ENCODE assay signal across 1 cellular context in genomic region chr3:120742198-120743080, GRCh38.
TF ChIP-seq lines count a peak whose summit lies in the region.

Gene GTF2E1, plus strand, starts transcription at chr3:120742744. Its CDS starts 7,809 bp downstream, at chr3:120750553.
Gene RABL3, minus strand, starts transcription at chr3:120742516. Its CDS starts 9 bp downstream, at chr3:120742507.

TF ChIP-seq in HEK293, 187 proteins besides CTCF, POLR2A, EP300 and RAD21 (continued from another document):
- TF ChIP-seq ZNF133 (tag by site-specific recombination; IDR thresholded peaks at IDR 0.05): no peak
- peak; percentile 48 for TF ChIP-seq GLIS2 (tag by site-specific recombination; IDR thresholded peaks at IDR 0.05)
- TF ChIP-seq ZNF600 (tag by site-specific recombination; IDR thresholded peaks at IDR 0.05): no peak
